1 cellular context compared by ENCODE assay signal in genomic region chr1:183580281-183580682, GRCh38.
TF ChIP-seq lines count a peak whose summit lies in the region.

No MANE protein-coding gene starts in this region.

TF ChIP-seq in GM23338, 12 proteins besides CTCF, POLR2A, EP300 and RAD21 (continued from another document):
- TF ChIP-seq REST (IDR thresholded peaks at IDR 0.05; ENCODE audit: unreplicated experiment) (no peak), CREB1 (CRISPR knock-in tag; IDR thresholded peaks at IDR 0.05; ENCODE audit: low read depth) (no peak), EZH2phosphoT487 (IDR thresholded peaks at IDR 0.05; ENCODE audit: unreplicated experiment) (no peak), ZNF114 (CRISPR knock-in tag; IDR thresholded peaks at IDR 0.05) (no peak), POLR2AphosphoS5 (IDR thresholded peaks at IDR 0.05; ENCODE audit: low read depth) (no peak), EZH2 (IDR thresholded peaks at IDR 0.05; ENCODE audit: low read depth, unreplicated experiment) (no peak), ZNF331 (CRISPR knock-in tag; IDR thresholded peaks at IDR 0.05; ENCODE audit: low read depth) (no peak), JUNB (IDR thresholded peaks at IDR 0.05; ENCODE audit: unreplicated experiment) (no peak)
TF ChIP-seq in GM23338: peak in this region for 0.
